ENCODE assay signal across 8 cellular contexts in the genomic region with DNA sequence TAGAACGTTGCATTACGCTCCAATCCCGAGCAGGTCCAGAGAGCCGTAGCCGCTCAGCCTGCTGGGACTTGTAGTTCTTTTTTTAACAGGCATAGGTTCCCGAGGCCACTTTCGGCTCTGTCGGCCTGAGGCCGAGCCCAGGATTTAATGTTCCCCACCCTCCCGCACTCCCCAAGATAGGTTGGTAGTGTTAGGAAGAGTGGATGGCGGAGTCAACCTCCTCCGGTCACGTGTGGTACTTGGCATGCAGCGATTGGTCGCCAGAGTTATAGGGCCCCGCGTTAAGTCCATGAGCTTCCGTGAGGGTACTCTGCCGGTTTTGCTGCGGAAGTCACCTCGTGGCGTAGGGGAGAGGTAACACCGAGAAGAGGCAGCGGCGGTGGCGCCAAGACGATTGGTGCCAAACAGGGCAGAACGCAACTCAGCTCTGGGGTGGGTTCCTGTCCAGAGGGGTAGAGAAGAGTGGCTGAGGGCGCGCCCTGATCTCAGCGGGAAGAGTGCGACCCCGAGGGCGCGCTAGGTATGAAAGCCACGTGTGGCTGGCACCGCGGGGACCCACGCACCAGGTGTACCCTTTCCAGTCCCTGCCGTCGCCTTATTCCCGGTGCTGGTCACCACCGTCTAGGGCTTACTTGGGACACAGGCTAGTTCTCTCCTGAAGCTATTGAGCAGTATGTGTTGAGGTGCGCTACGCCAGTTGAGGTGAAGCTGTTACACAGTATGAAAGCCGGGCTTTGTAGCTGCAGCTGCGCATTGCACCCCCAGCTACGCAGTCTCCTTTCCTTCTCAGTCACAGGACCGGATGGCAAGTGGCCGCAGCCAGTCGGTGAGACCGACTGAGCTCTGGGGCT.
DNase-seq lines count a peak whose midpoint lies in the region; ATAC-seq, FAIRE-seq and TF ChIP-seq lines count a peak whose summit lies in the region.

No MANE protein-coding gene starts in this region.

- CTCF ChIA-PET in H1 (lab: Charles Lee; ENCODE audit: partially characterized antibody), result no interaction called here

- no peaks in the 10 kb centered on the region for H3K9me3 Mint-ChIP-seq in T-helper 1 cell treated with Interleukin-12 subunit alpha and Interleukin-12 subunit beta and Interleukin-4 antibody, amounts not matched to agents 30 μg/mL and 1 μg/mL, for 36 hours

- peak overlapping the region; percentile 92 for H3K27ac Mint-ChIP-seq in T-helper 1 cell treated with Interleukin-12 subunit alpha and Interleukin-12 subunit beta and Interleukin-4 antibody, amounts not matched to agents 30 μg/mL and 1 μg/mL, for 36 hours

- no peak for TF ChIP-seq EP300 in H1 (IDR thresholded peaks at IDR 0.05; ENCODE audit: borderline replicate concordance in 1 of 2, low read depth in 2 of 2, low read length in 2 of 2)

- no peak overlapping the region for H2BK15ac ChIP-seq in H1 (ENCODE audit: low read length)

- intact Hi-C loops in uterus (cut with DNase I; ENCODE audit: low total_unique reads), result no loop called here

- H3K4me1 ChIP-seq in H1 (replicated peaks in 1 of 4; ENCODE audit: control insufficient read depth in 3 of 4, insufficient read depth in 4 of 4, low read length in 3 of 4) (no peaks in the 10 kb centered on the region; a peak in 1 of 7 replicates), parathyroid adenoma (no peaks in the 10 kb centered on the region), uterus (no peaks in the 10 kb centered on the region)

- H3K36me3 Mint-ChIP-seq in T-helper 1 cell treated with Interleukin-12 subunit alpha and Interleukin-12 subunit beta and Interleukin-4 antibody, amounts not matched to agents 30 μg/mL and 1 μg/mL, for 36 hours (ENCODE audit: low read depth), result peaks cover 12% of the 10 kb centered on the region

- no peak for TF ChIP-seq RAD21 in H1 (IDR thresholded peaks at IDR 0.05 in 1 of 2, conservative IDR thresholded peaks at IDR 0.05 in 1 of 2; ENCODE audit: low read depth in 2 of 2, low read length in 2 of 2)

- no peaks in the 10 kb centered on the region for H3K79me1 ChIP-seq in H1 (ENCODE audit: low read depth, low read length)

- H3K14ac ChIP-seq in H1 (ENCODE audit: insufficient read length), result no peak overlapping the region

- H3K4me2 ChIP-seq in H1 (ENCODE audit: insufficient read depth in 1 of 2, low read depth in 2 of 2, low read length in 2 of 2), result peak overlapping the region; percentile 74 to 77
- peak overlapping the region; percentile 68 for H3K4me2 ChIP-seq in parathyroid adenoma (ENCODE audit: low read length)

- no peak overlapping the region for H3K23ac ChIP-seq in H1 (ENCODE audit: insufficient read length)

- peak in 1 of 2 experiments; percentile 69; a peak in 2 of 3 replicates for TF ChIP-seq POLR2A in H1 (IDR thresholded peaks at IDR 0.05; ENCODE audit: control extremely low read depth in 1 of 2, low read depth in 2 of 2, low read length in 2 of 2)
- TF ChIP-seq POLR2A in uterus (IDR thresholded peaks at IDR 0.05), result no peak

- peaks cover 0 to 1% of the 10 kb centered on the region in 2 experiments for H4K20me1 ChIP-seq in H1 (replicated peaks in 1 of 2; ENCODE audit: control insufficient read depth in 1 of 2, insufficient read depth in 2 of 2, low read length in 2 of 2)

- no peak overlapping the region; the same call in 1 of the 2 replicates for H3K18ac ChIP-seq in H1 (ENCODE audit: extremely low read depth, low read length)

- H3K4ac ChIP-seq in H1 (replicated peaks; ENCODE audit: insufficient read length, low read depth, low read length), result no peak overlapping the region

- peak overlapping the region; percentile 91 for H3K4me3 Mint-ChIP-seq in T-helper 1 cell treated with Interleukin-12 subunit alpha and Interleukin-12 subunit beta and Interleukin-4 antibody, amounts not matched to agents 30 μg/mL and 1 μg/mL, for 36 hours

- H3K9ac ChIP-seq in H1 (replicated peaks in 1 of 4; ENCODE audit: extremely low read depth in 1 of 4, low read depth in 3 of 4, low read length in 3 of 4) (peak overlapping the region; percentile 76 to 87 (median 80)), parathyroid adenoma (no peak overlapping the region)

- H3K9me3 ChIP-seq in H1 (ENCODE audit: insufficient read depth in 2 of 2, low read depth in 1 of 2, low read length in 1 of 2), result no peaks in the 10 kb centered on the region
- no peaks in the 10 kb centered on the region for H3K9me3 ChIP-seq in parathyroid adenoma (ENCODE audit: control insufficient read depth, low read length)
- H3K9me3 ChIP-seq in uterus, result no peaks in the 10 kb centered on the region

- peak; percentile 71 for ATAC-seq in HG03039 (IDR thresholded peaks at IDR 0.05; ENCODE audit: unreplicated experiment)

- peaks cover 31% of the 10 kb centered on the region for H3K4me1 Mint-ChIP-seq in T-helper 1 cell treated with Interleukin-12 subunit alpha and Interleukin-12 subunit beta and Interleukin-4 antibody, amounts not matched to agents 30 μg/mL and 1 μg/mL, for 36 hours (ENCODE audit: low read depth)

- 3% methylated on average over 34 of the region's 52 CpGs; no CpG with 5 or more reads in 1 of the 2 experiments for WGBS in H1 (ENCODE audit: extremely low coverage in 1 of 2, insufficient coverage in 1 of 2, insufficient read length in 1 of 2, insufficient replicate concordance in 2 of 2, low coverage in 1 of 2, low lambda C conversion rate in 2 of 2, missing lambda C conversion rate in 1 of 2), 2 experiments

- H3K27me3 ChIP-seq in H1 (replicated peaks in 1 of 4; ENCODE audit: control insufficient read depth in 3 of 4, extremely low read depth in 1 of 4, insufficient read depth in 3 of 4, low read length in 3 of 4), result no peaks in the 10 kb centered on the region
- no peaks in the 10 kb centered on the region for H3K27me3 ChIP-seq in parathyroid adenoma (ENCODE audit: control insufficient read depth, insufficient read depth, low read length)
- no peaks in the 10 kb centered on the region for H3K27me3 ChIP-seq in uterus

- H2BK20ac ChIP-seq in H1 (ENCODE audit: low read length), result no peak overlapping the region

- H3K27ac ChIP-seq in H1 (ENCODE audit: low read depth, low read length), result peak overlapping the region; percentile 75; the same call in 1 of the 2 replicates
- H3K27ac ChIP-seq in parathyroid adenoma, result no peak overlapping the region
- H3K27ac ChIP-seq in uterus, result no peak overlapping the region

- no peak overlapping the region for H2AK5ac ChIP-seq in H1 (ENCODE audit: low read depth, low read length)

- peak overlapping the region; percentile 51; the same call in 1 of the 2 replicates for H4K8ac ChIP-seq in H1 (ENCODE audit: extremely low read depth, insufficient read depth, low read length)

- no peak overlapping the region for H2BK12ac ChIP-seq in H1 (ENCODE audit: low read depth, low read length)

- H3K27me3 Mint-ChIP-seq in T-helper 1 cell treated with Interleukin-12 subunit alpha and Interleukin-12 subunit beta and Interleukin-4 antibody, amounts not matched to agents 30 μg/mL and 1 μg/mL, for 36 hours (ENCODE audit: low read depth), result no peaks in the 10 kb centered on the region

- H3K56ac ChIP-seq in H1 (replicated peaks; ENCODE audit: insufficient read length, low read depth, low read length), result peak overlapping the region; percentile 69

- TF ChIP-seq CTCF in H1 (IDR thresholded peaks at IDR 0.05; ENCODE audit: control extremely low read depth in 1 of 3, insufficient read depth in 1 of 3, low read depth in 1 of 3, low read length in 3 of 3), result no peak
- no peak for TF ChIP-seq CTCF in parathyroid adenoma (IDR thresholded peaks at IDR 0.05)
- no peak for TF ChIP-seq CTCF in uterus (IDR thresholded peaks at IDR 0.05)

- H4K5ac ChIP-seq in H1 (ENCODE audit: insufficient read length, low read depth, low read length), result no peak overlapping the region

- peak overlapping the region; percentile 61 for H4K91ac ChIP-seq in H1 (replicated peaks; ENCODE audit: insufficient read length, low read length)

- peak; percentile 83 for FAIRE-seq in H1 (lab: Jason Lieb, UNC)

- H3K23me2 ChIP-seq in H1 (ENCODE audit: low read depth, low read length), result peaks cover 3% of the 10 kb centered on the region; the same call in 1 of the 2 replicates

- POLR2A ChIA-PET in H1 (lab: Charles Lee; ENCODE audit: partially characterized antibody), result interaction anchor here (0.7 to 1.2 kb wide), 5 partner anchors 10 to 177 kb away, joined by 3 to 6 read pairs (median 3); a partner anchor contains a TSS

- H3K36me3 ChIP-seq in H1 (ENCODE audit: control insufficient read depth in 2 of 4, insufficient read depth in 4 of 4, low read length in 3 of 4), result no peaks in the 10 kb centered on the region
- H3K36me3 ChIP-seq in parathyroid adenoma (ENCODE audit: control insufficient read depth, insufficient read depth, low read length), result no peaks in the 10 kb centered on the region
- no peaks in the 10 kb centered on the region for H3K36me3 ChIP-seq in uterus

- H3K79me2 ChIP-seq in H1 (ENCODE audit: control insufficient read depth in 1 of 2, insufficient read depth in 2 of 2, low read length in 2 of 2) (peaks cover 3 to 49% of the 10 kb centered on the region in 2 experiments; a peak in 3 of 4 replicates), parathyroid adenoma (no peaks in the 10 kb centered on the region)

- H2AFZ ChIP-seq in H1 (ENCODE audit: low read length), result no peak overlapping the region
- H2AFZ ChIP-seq in parathyroid adenoma, result no peak overlapping the region

- H2BK5ac ChIP-seq in H1 (ENCODE audit: low read depth, low read length), result peak overlapping the region; percentile 86

- H3K4me3 ChIP-seq in H1 (ENCODE audit: extremely low read depth in 1 of 4, insufficient read depth in 2 of 4, low read depth in 3 of 4, low read length in 4 of 4) (peak overlapping the region; percentile 67 to 87 (median 82)), parathyroid adenoma (ENCODE audit: low read depth, low read length) (peak overlapping the region; percentile 78), uterus (no peak overlapping the region)

- DNase-seq in COR-L47 (lab: John Stamatoyannopoulos, UW), result peak; percentile 85
- peak; percentile 72 to 88 for DNase-seq in H1 (ENCODE audit: low read depth in 1 of 2, low spot score in 2 of 2)
- DNase-seq in NCI-H2029 treated with DMSO at 0.1 percent for 48 hours (lab: John Stamatoyannopoulos, UW), result no peak
- no peak for DNase-seq in uterus
- no peak for DNase-seq in T-helper 9 cell

- no peak overlapping the region for H2BK120ac ChIP-seq in H1 (replicated peaks; ENCODE audit: low read depth, low read length)

TF ChIP-seq in H1, 55 proteins besides CTCF, POLR2A, EP300 and RAD21 (continues in another document):
- TF ChIP-seq YY1 (IDR thresholded peaks at IDR 0.05; ENCODE audit: low read depth, low read length) (no peak), TBP (IDR thresholded peaks at IDR 0.05; ENCODE audit: low read depth, low read length) (peak; percentile 42; the same call in 1 of the 2 replicates), SRF (IDR thresholded peaks at IDR 0.05; ENCODE audit: low read depth, low read length) (no peak), BCL11A (IDR thresholded peaks at IDR 0.05; ENCODE audit: low read depth in 2 of 2, low read length in 2 of 2) (no peak)
- TF ChIP-seq, protein P1, sequence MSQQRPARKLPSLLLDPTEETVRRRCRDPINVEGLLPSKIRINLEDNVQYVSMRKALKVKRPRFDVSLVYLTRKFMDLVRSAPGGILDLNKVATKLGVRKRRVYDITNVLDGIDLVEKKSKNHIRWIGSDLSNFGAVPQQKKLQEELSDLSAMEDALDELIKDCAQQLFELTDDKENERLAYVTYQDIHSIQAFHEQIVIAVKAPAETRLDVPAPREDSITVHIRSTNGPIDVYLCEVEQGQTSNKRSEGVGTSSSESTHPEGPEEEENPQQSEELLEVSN (IDR thresholded peaks at IDR 0.05), result peak; percentile 81

Comparison
In these comparisons a context has a peak if more than half of its experiments do, and no peak if none do; other contexts are left out.
1. DNase-seq: peak in COR-L47 (single experiment) and H1 (2 of 2); none in NCI-H2029 treated with DMSO at 0.1 percent for 48 hours (single experiment), uterus (0 of 2) and T-helper 9 cell (single experiment).
2. H3K4me3 ChIP-seq: peak in H1 (4 of 4) and parathyroid adenoma (single experiment); none in uterus (0 of 2).